ENCODE assay signal across 24 cellular contexts in the genomic region with DNA sequence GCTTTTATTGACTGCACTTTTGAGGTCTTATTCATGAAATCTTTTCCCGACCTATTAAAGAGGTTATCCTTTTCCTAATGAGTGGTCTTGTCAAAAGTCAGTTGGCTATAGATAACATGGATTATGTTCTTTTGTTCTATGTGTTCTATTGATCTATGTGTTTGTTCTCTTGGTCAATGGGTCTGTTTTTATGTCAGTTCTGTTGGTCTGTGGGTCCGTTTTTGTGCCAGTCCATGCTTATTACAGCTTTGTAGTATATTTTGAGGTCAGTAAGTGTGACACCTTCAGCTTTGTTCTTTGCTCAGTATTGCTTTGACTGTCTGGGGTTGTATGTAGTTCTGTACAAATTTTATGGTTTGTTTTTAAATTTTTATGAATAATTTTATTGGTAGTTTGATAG. TPM values are rescaled to one million over a fixed set of nuclear protein-coding genes. Genes with fewer than 3 reads are reported as not detected.
A peak's percentile ranks its signal among the peaks of the same experiment; 100 is the strongest.
DNase-seq lines count a peak whose midpoint lies in the region; ATAC-seq and TF ChIP-seq lines count a peak whose summit lies in the region.
"Had no signal": no experiment of that assay in that cellular context is flagged by ENCODE, and none has a peak within 500 bp of the region (broad histone marks: within the 10 kb centered on the region; RNA-seq: fewer than 3 reads in every experiment).

No MANE protein-coding gene starts in this region.

- no peak overlapping the region for H3K4me3 Mint-ChIP-seq in stimulated activated naive CD8-positive, alpha-beta T cell treated with anti-CD3 and anti-CD28 coated beads, Interleukin-15, Interleukin-2, amounts not matched to agents 100 ng/mL and 50 ng/mL, for 24 hours
- no peak overlapping the region for H3K4me3 Mint-ChIP-seq in stimulated activated naive CD8-positive, alpha-beta T cell treated with anti-CD3 and anti-CD28 coated beads, Interleukin-15, amount 100 ng/mL, for 72 hours
- H3K4me3 Mint-ChIP-seq in type B pancreatic cell, result peak overlapping the region; percentile 23
- H3K4me3 Mint-ChIP-seq: activated T-cell treated with anti-CD3 and anti-CD28 coated beads, Interleukin-2, amount 50 U/mL, for 4 hours had no signal

- no peaks in the 10 kb centered on the region for H3K9me2 ChIP-seq in PC-3 (replicated peaks; ENCODE audit: low read length)
- no peaks in the 10 kb centered on the region for H3K9me2 ChIP-seq in hepatocyte (replicated peaks; ENCODE audit: insufficient read depth)

- H3K9me3 ChIP-seq in PC-3 (ENCODE audit: low read length) (no peaks in the 10 kb centered on the region), hepatocyte (ENCODE audit: low read depth) (no peaks in the 10 kb centered on the region), gastroesophageal sphincter (no peaks in the 10 kb centered on the region)
- H3K9me3 ChIP-seq: esophagus muscularis mucosa, lower lobe of right lung, transverse colon had no signal

- peaks cover 94% of the 10 kb centered on the region for H3K36me3 Mint-ChIP-seq in stimulated activated naive CD8-positive, alpha-beta T cell treated with anti-CD3 and anti-CD28 coated beads, Interleukin-15, Interleukin-2, amounts not matched to agents 100 ng/mL and 50 ng/mL, for 24 hours (ENCODE audit: low read depth)
- H3K36me3 Mint-ChIP-seq in type B pancreatic cell, result peaks cover 64% of the 10 kb centered on the region

- H3K79me2 ChIP-seq in PC-3 (ENCODE audit: low read length) (peaks cover 98% of the 10 kb centered on the region), hepatocyte (peaks cover 100% of the 10 kb centered on the region)

- POLR2A ChIA-PET in PC-3 (lab: Charles Lee; ENCODE audit: unreplicated experiment), result no interaction called here

- CTCF ChIA-PET in PC-3 (lab: Charles Lee), result interaction anchor here (0.7 to 1.3 kb wide), 2 partner anchors 113 to 254 kb away, joined by 3 to 5 read pairs; no protein-coding TSS in a partner anchor

- TF ChIP-seq EP300 in gastroesophageal sphincter (IDR thresholded peaks at IDR 0.05), result no peak

- no peak for TF ChIP-seq POLR2A in gastroesophageal sphincter (IDR thresholded peaks at IDR 0.05)

- no peak for DNase-seq in stimulated activated naive CD8-positive, alpha-beta T cell treated with anti-CD3 and anti-CD28 coated beads, Interleukin-15, amount 100 ng/mL, for 72 hours
- DNase-seq in PC-3, result no peak
- no peak for DNase-seq in hepatocyte (ENCODE audit: low spot score)
- no peak for DNase-seq in type B pancreatic cell (ENCODE audit: extremely low spot score, unreplicated experiment)
- no peak for DNase-seq in AG08395 (ENCODE audit: low spot score)
- no peak for DNase-seq in NCI-H128 (lab: John Stamatoyannopoulos, UW; ENCODE audit: unreplicated experiment)
- DNase-seq: activated CD4-positive, alpha-beta T cell treated with anti-CD3 and anti-CD28 coated beads, Interleukin-2, amount 50 U/mL, for 48 hours; activated naive CD4-positive, alpha-beta T cell treated with anti-CD3 and anti-CD28 coated beads, Interleukin-2, amount 50 U/mL, for 16 hours; activated T-cell treated with anti-CD3 and anti-CD28 coated beads, Interleukin-2, amount 50 U/mL, for 4 hours; islet precursor cell; lower lobe of right lung; NCI-H1048; NCI-H2029; NCI-H226; NCI-H82; occipital lobe; SIG-M5; stimulated activated CD4-positive, alpha-beta T cell treated with anti-CD3 and anti-CD28 coated beads, Interleukin-4, amount 100 ng/mL, for 24 hours; stimulated activated naive CD8-positive, alpha-beta T cell treated with anti-CD3 and anti-CD28 coated beads, Interleukin-15, Interleukin-2, amounts not matched to agents 100 U/mL and 50 U/mL, for 24 hours; transverse colon had no signal

- no peak overlapping the region for H3K27ac ChIP-seq in PC-3 (ENCODE audit: low read length)
- no peak overlapping the region for H3K27ac ChIP-seq in hepatocyte
- H3K27ac ChIP-seq in gastroesophageal sphincter, result no peak overlapping the region
- H3K27ac ChIP-seq: esophagus muscularis mucosa, KMS-11, lower lobe of right lung, transverse colon had no signal

- H3K4me1 ChIP-seq in PC-3 (ENCODE audit: insufficient read depth, low read length) (peaks cover 13% of the 10 kb centered on the region), hepatocyte (ENCODE audit: insufficient read depth) (peaks cover 1% of the 10 kb centered on the region), gastroesophageal sphincter (peaks cover 0 to 76% (median 6%) of the 10 kb centered on the region in 3 donors)

- 0 out of 2 replicates have a peak overlapping the region, but pooled peaks have one; percentile 4 for H3K4me2 ChIP-seq in PC-3 (ENCODE audit: low read length)
- peak overlapping the region; percentile 46 for H3K4me2 ChIP-seq in hepatocyte
- H3K4me2 ChIP-seq: KMS-11 had no signal

- H3K4me1 Mint-ChIP-seq in stimulated activated naive CD8-positive, alpha-beta T cell treated with anti-CD3 and anti-CD28 coated beads, Interleukin-15, Interleukin-2, amounts not matched to agents 100 ng/mL and 50 ng/mL, for 24 hours (ENCODE audit: low read depth), result peaks cover 53% of the 10 kb centered on the region
- peaks cover 52% of the 10 kb centered on the region for H3K4me1 Mint-ChIP-seq in stimulated activated naive CD8-positive, alpha-beta T cell treated with anti-CD3 and anti-CD28 coated beads, Interleukin-15, amount 100 ng/mL, for 72 hours
- H3K4me1 Mint-ChIP-seq in type B pancreatic cell (ENCODE audit: unreplicated experiment), result peaks cover 20% of the 10 kb centered on the region

- no peaks in the 10 kb centered on the region for H3F3A ChIP-seq in PC-3 (ENCODE audit: low read length, unreplicated experiment)

- H3K9me3 Mint-ChIP-seq in stimulated activated naive CD8-positive, alpha-beta T cell treated with anti-CD3 and anti-CD28 coated beads, Interleukin-15, Interleukin-2, amounts not matched to agents 100 ng/mL and 50 ng/mL, for 24 hours, result no peaks in the 10 kb centered on the region
- no peaks in the 10 kb centered on the region for H3K9me3 Mint-ChIP-seq in stimulated activated naive CD8-positive, alpha-beta T cell treated with anti-CD3 and anti-CD28 coated beads, Interleukin-15, amount 100 ng/mL, for 72 hours
- H3K9me3 Mint-ChIP-seq in type B pancreatic cell, result no peaks in the 10 kb centered on the region
- H3K9me3 Mint-ChIP-seq: activated T-cell treated with anti-CD3 and anti-CD28 coated beads, Interleukin-2, amount 50 U/mL, for 4 hours had no signal

- no peak for ATAC-seq in stimulated activated naive CD8-positive, alpha-beta T cell treated with anti-CD3 and anti-CD28 coated beads, Interleukin-15, amount 100 ng/mL, for 72 hours
- ATAC-seq in PC-3, result peak; percentile 61
- no peak for ATAC-seq in gastroesophageal sphincter
- ATAC-seq: activated T-cell treated with anti-CD3 and anti-CD28 coated beads, Interleukin-2, amount 50 U/mL, for 4 hours; lower lobe of right lung; stimulated activated naive CD8-positive, alpha-beta T cell treated with anti-CD3 and anti-CD28 coated beads, Interleukin-15, Interleukin-2, amounts not matched to agents 100 U/mL and 50 U/mL, for 24 hours had no signal

- TF ChIP-seq CTCF in PC-3 (conservative IDR thresholded peaks at IDR 0.05; ENCODE audit: low read depth, low read length) (no peak), hepatocyte (IDR thresholded peaks at IDR 0.05; ENCODE audit: poor library complexity) (no peak), type B pancreatic cell (conservative IDR thresholded peaks at IDR 0.05) (no peak), gastroesophageal sphincter (IDR thresholded peaks at IDR 0.05) (no peak)

- H4K20me1 ChIP-seq in PC-3 (ENCODE audit: low read length) (peaks cover 73% of the 10 kb centered on the region), hepatocyte (ENCODE audit: insufficient read depth, poor library complexity, severe bottlenecking) (peaks cover 88% of the 10 kb centered on the region)

- BruUV-seq in PC-3 (replicated peaks; lab: Mats Ljungman, UMichigan), result no TSS peak

- peak overlapping the region; percentile 18 for H3K27ac Mint-ChIP-seq in stimulated activated naive CD8-positive, alpha-beta T cell treated with anti-CD3 and anti-CD28 coated beads, Interleukin-15, Interleukin-2, amounts not matched to agents 100 ng/mL and 50 ng/mL, for 24 hours
- H3K27ac Mint-ChIP-seq in stimulated activated naive CD8-positive, alpha-beta T cell treated with anti-CD3 and anti-CD28 coated beads, Interleukin-15, amount 100 ng/mL, for 72 hours, result peak overlapping the region in 1 of 2 donors; percentile 86
- H3K27ac Mint-ChIP-seq in type B pancreatic cell, result no peak overlapping the region

- intact Hi-C loops in PC-3 (cut with micrococcal nuclease), result loop anchor here (10.0 kb wide), 1 partner anchor 402 kb away; no protein-coding TSS in a partner anchor

- no peak overlapping the region for H3K9ac ChIP-seq in PC-3 (ENCODE audit: low read length)
- H3K9ac ChIP-seq: KMS-11 had no signal

- H3K27me3 Mint-ChIP-seq in stimulated activated naive CD8-positive, alpha-beta T cell treated with anti-CD3 and anti-CD28 coated beads, Interleukin-15, Interleukin-2, amounts not matched to agents 100 ng/mL and 50 ng/mL, for 24 hours, result no peaks in the 10 kb centered on the region
- no peaks in the 10 kb centered on the region for H3K27me3 Mint-ChIP-seq in stimulated activated naive CD8-positive, alpha-beta T cell treated with anti-CD3 and anti-CD28 coated beads, Interleukin-15, amount 100 ng/mL, for 72 hours
- no peaks in the 10 kb centered on the region for H3K27me3 Mint-ChIP-seq in type B pancreatic cell

- H3K36me3 ChIP-seq in PC-3 (ENCODE audit: low read depth, low read length) (peaks cover 67% of the 10 kb centered on the region), hepatocyte (replicated peaks; ENCODE audit: insufficient read depth, low read depth) (no peaks in the 10 kb centered on the region), gastroesophageal sphincter (peaks cover 0 to 46% of the 10 kb centered on the region in 2 donors)

- H2AFZ ChIP-seq in PC-3 (ENCODE audit: low read length) (no peak overlapping the region), hepatocyte (no peak overlapping the region)

- WGBS in hepatocyte (ENCODE audit: low lambda C conversion rate, missing lambda C conversion rate), result 75% methylated on average over 2 of the region's 2 CpGs
- WGBS in gastroesophageal sphincter (ENCODE audit: low coverage in 1 of 2), 2 donors, result 81 to 84% methylated on average over 2 of the region's 2 CpGs

- H3K4me3 ChIP-seq in PC-3 (ENCODE audit: low read length), result no peak overlapping the region
- no peak overlapping the region for H3K4me3 ChIP-seq in hepatocyte
- H3K4me3 ChIP-seq in gastroesophageal sphincter, result no peak overlapping the region
- H3K4me3 ChIP-seq: esophagus muscularis mucosa, lower lobe of right lung, transverse colon had no signal

- H3K27me3 ChIP-seq in PC-3 (ENCODE audit: low read length) (no peaks in the 10 kb centered on the region), hepatocyte (no peaks in the 10 kb centered on the region), gastroesophageal sphincter (no peaks in the 10 kb centered on the region)
- H3K27me3 ChIP-seq: esophagus muscularis mucosa, transverse colon had no signal

RNA-seq across cellular contexts. Expression of a gene that starts 7.8 kb away (rescaled TPM):
- total RNA-seq in PC-3 (2014; rRNA removed) (97.9 and 106 TPM in 2 replicates), hepatocyte (150 and 172 TPM in 2 replicates), type B pancreatic cell (ENCODE audit: low replicate concordance) (105 and 140 TPM in 2 replicates), gastroesophageal sphincter (10 to 100 TPM; 61.9 to 72.7 (median 64.1) TPM)
- 216 and 228 TPM in 2 replicates for polyA plus RNA-seq in hepatocyte
